In the genomic region with DNA sequence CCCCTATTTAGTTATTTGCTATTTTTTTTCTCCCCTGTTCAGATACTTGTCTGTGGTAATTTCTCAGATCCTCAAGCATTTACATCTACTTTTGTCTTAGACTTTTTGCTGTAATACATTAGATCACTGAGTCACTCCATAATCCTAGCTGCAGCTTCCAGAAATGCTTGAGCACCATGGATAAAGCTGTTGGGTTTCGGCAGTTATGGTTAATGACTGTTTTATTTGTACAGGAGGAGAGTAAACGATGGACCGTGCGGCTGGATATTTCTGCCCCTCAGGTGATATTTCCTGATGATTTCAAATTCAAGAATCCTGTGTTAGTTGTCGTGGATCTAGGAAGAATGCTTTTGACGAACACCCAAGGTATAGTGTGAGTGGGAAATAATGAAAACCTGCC, we compare ENCODE assay signal across 18 cellular contexts. TPM values are rescaled to one million over a fixed set of nuclear protein-coding genes. Genes with fewer than 3 reads are reported as not detected.
A peak's percentile ranks its signal among the peaks of the same experiment; 100 is the strongest.
DNase-seq lines count a peak whose midpoint lies in the region; ATAC-seq and TF ChIP-seq lines count a peak whose summit lies in the region.
"Had no signal": no experiment of that assay in that cellular context is flagged by ENCODE, and none has a peak within 500 bp of the region (broad histone marks: within the 10 kb centered on the region; RNA-seq: fewer than 3 reads in every experiment).

No MANE protein-coding gene starts in this region.

- TF ChIP-seq CTCF in Panc1 (IDR thresholded peaks at IDR 0.05) (no peak), mesothelial cell of epicardium (IDR thresholded peaks at IDR 0.05; ENCODE audit: unreplicated experiment) (no peak)

- H2BK5ac ChIP-seq in mesenchymal stem cell (ENCODE audit: low read depth, low read length, poor library complexity, severe bottlenecking): no peak overlapping the region

- peak overlapping the region; percentile 6 for H3K27ac Mint-ChIP-seq in mesothelial cell of epicardium
- H3K27ac Mint-ChIP-seq: B cell; H9; HFFc6; T-helper 1 cell treated with Interleukin-12 subunit alpha and Interleukin-12 subunit beta and Interleukin-4 antibody, amounts not matched to agents 30 μg/mL and 1 μg/mL, for 36 hours had no signal

- POLR2A ChIA-PET in Panc1 (lab: Charles Lee): interaction anchor here (0.7 kb wide), 2 partner anchors 124 to 505 kb away, joined by 8 to 9 read pairs; no protein-coding TSS in a partner anchor

- in situ Hi-C loops in Panc1 (cut with HindIII; ENCODE audit: low pct_unique_long_range_greater_than_20kb, low sequenced_read_pairs): no loop called here

- no peak overlapping the region for H3K4me3 ChIP-seq in Panc1 (ENCODE audit: low read depth in 2 of 2, low read length in 2 of 2)
- no peak overlapping the region for H3K4me3 ChIP-seq in aorta (ENCODE audit: low read length in 2 of 2)
- H3K4me3 ChIP-seq in mesenchymal stem cell (ENCODE audit: insufficient read depth in 1 of 2, low read depth in 1 of 2, low read length in 2 of 2): no peak overlapping the region
- H3K4me3 ChIP-seq: A549, GM23248 had no signal

- peaks cover 16% of the 10 kb centered on the region for H3K4me1 Mint-ChIP-seq in mesothelial cell of epicardium
- H3K4me1 Mint-ChIP-seq: B cell, CD14-positive monocyte had no signal

- peaks cover 14% of the 10 kb centered on the region for H3K36me3 ChIP-seq in Panc1 (ENCODE audit: control insufficient read depth, insufficient read depth, low read length)
- H3K36me3 ChIP-seq in aorta (ENCODE audit: control insufficient read depth in 1 of 2, insufficient read depth in 2 of 2, low read length in 1 of 2): peaks cover 10 to 12% of the 10 kb centered on the region in 2 donors
- H3K36me3 ChIP-seq in mesenchymal stem cell (ENCODE audit: control insufficient read depth in 1 of 2, insufficient read depth in 2 of 2, low read depth in 1 of 2, low read length in 2 of 2): peaks cover 44 to 90% of the 10 kb centered on the region in 2 experiments

- no peak overlapping the region for H2AFZ ChIP-seq in mesenchymal stem cell (ENCODE audit: low read depth, low read length)
- H2AFZ ChIP-seq: GM23248 had no signal

- no peak overlapping the region for H4K8ac ChIP-seq in mesenchymal stem cell (ENCODE audit: low read length)

- no peak overlapping the region for H3K14ac ChIP-seq in mesenchymal stem cell (ENCODE audit: low read length in 2 of 2)

- H2BK120ac ChIP-seq in mesenchymal stem cell (ENCODE audit: low read depth, low read length): no peak overlapping the region

- no peak overlapping the region for H3K4me2 ChIP-seq in mesenchymal stem cell (ENCODE audit: low read length, poor library complexity, severe bottlenecking)
- H3K4me2 ChIP-seq: A549 had no signal

- DNase-seq in NCI-H146 (lab: John Stamatoyannopoulos, UW) (peak; percentile 55), NCI-H526 treated with DMSO at 0.1 percent for 48 hours (lab: John Stamatoyannopoulos, UW) (peak; percentile 5), Panc1 (ENCODE audit: low read depth, low spot score) (no peak), mesothelial cell of epicardium (ENCODE audit: low spot score in 2 of 2, unreplicated experiment in 2 of 2) (no peak), aorta (no peak), mesenchymal stem cell (no peak), foreskin melanocyte (no peak)
- DNase-seq: DMS79 treated with DMSO at 0.1 percent for 48 hours, H9, HFFc6, NCI-H446 treated with DMSO at 0.1 percent for 48 hours, NCI-H774 had no signal

- intact Hi-C loops in Panc1 (cut with micrococcal nuclease; ENCODE audit: unreplicated experiment): no loop called here
- intact Hi-C loops in aorta (cut with DNase I): no loop called here

- no peaks in the 10 kb centered on the region for H3K27me3 Mint-ChIP-seq in mesothelial cell of epicardium (ENCODE audit: low read depth)
- H3K27me3 Mint-ChIP-seq: B cell had no signal

- ATAC-seq in Panc1 (peak; percentile 35; the same call in 1 of the 2 replicates), aorta (ENCODE audit: low FRiP score) (no peak)
- ATAC-seq: Right ventricle myocardium inferior had no signal

- H3K9me3 ChIP-seq in Panc1 (ENCODE audit: control insufficient read depth, insufficient read depth, low read depth, low read length) (no peaks in the 10 kb centered on the region), aorta (ENCODE audit: control insufficient read depth, low read length) (no peaks in the 10 kb centered on the region), mesenchymal stem cell (ENCODE audit: control insufficient read depth, low read length) (no peaks in the 10 kb centered on the region)
- H3K9me3 ChIP-seq: A549 had no signal

- no peak overlapping the region for H2BK12ac ChIP-seq in mesenchymal stem cell (ENCODE audit: low read length in 2 of 2)

- peak overlapping the region; percentile 35; the same call in 1 of the 2 replicates for H3K27ac ChIP-seq in Panc1 (ENCODE audit: low read length)
- no peak overlapping the region for H3K27ac ChIP-seq in aorta (ENCODE audit: low read depth in 1 of 2, low read length in 2 of 2)
- H3K27ac ChIP-seq in mesenchymal stem cell (ENCODE audit: low read length, poor library complexity, severe bottlenecking): no peak overlapping the region
- H3K27ac ChIP-seq: A549, GM23248 had no signal

- no peak overlapping the region for H3K18ac ChIP-seq in mesenchymal stem cell (ENCODE audit: low read depth in 1 of 2, low read length in 2 of 2)

- H3K4me1 ChIP-seq in Panc1 (ENCODE audit: control insufficient read depth, insufficient read depth, low read length): peaks cover 9% of the 10 kb centered on the region
- H3K4me1 ChIP-seq in aorta (ENCODE audit: control insufficient read depth in 1 of 2, insufficient read depth in 2 of 2, low read length in 2 of 2): no peaks in the 10 kb centered on the region
- H3K4me1 ChIP-seq in mesenchymal stem cell (ENCODE audit: control insufficient read depth, insufficient read depth, low read depth, low read length): no peaks in the 10 kb centered on the region

- H3K27me3 ChIP-seq in Panc1 (ENCODE audit: control insufficient read depth, insufficient read depth, low read length): no peaks in the 10 kb centered on the region
- H3K27me3 ChIP-seq in aorta (ENCODE audit: control insufficient read depth in 1 of 2, insufficient read depth in 2 of 2, low read length in 1 of 2): no peaks in the 10 kb centered on the region
- H3K27me3 ChIP-seq in mesenchymal stem cell (ENCODE audit: control insufficient read depth in 1 of 2, insufficient read depth in 1 of 2, low read length in 2 of 2): no peaks in the 10 kb centered on the region

- H3K79me1 ChIP-seq in mesenchymal stem cell (replicated peaks; ENCODE audit: low read length, poor library complexity, severe bottlenecking): peaks cover 4% of the 10 kb centered on the region

- no peak overlapping the region for H3K9ac ChIP-seq in mesenchymal stem cell (ENCODE audit: low read length)
- H3K9ac ChIP-seq: GM23248 had no signal

- BruUV-seq in Panc1 (replicated peaks; lab: Mats Ljungman, UMichigan): no TSS peak

- CTCF ChIA-PET in Panc1 (lab: Charles Lee): interaction anchor here (0.6 to 1.0 kb wide), 5 partner anchors 56 to 522 kb away, joined by 3 to 7 read pairs (median 3); no protein-coding TSS in a partner anchor

- H3K36me3 Mint-ChIP-seq in mesothelial cell of epicardium: peaks cover 48% of the 10 kb centered on the region

- no peak overlapping the region for H3K4ac ChIP-seq in mesenchymal stem cell (ENCODE audit: low read depth in 1 of 2, low read length in 2 of 2)

- no peak overlapping the region for H4K91ac ChIP-seq in mesenchymal stem cell (ENCODE audit: low read length)

- H3K9me3 Mint-ChIP-seq in mesothelial cell of epicardium: no peaks in the 10 kb centered on the region
- H3K9me3 Mint-ChIP-seq: H9; HFFc6; T-helper 1 cell treated with Interleukin-12 subunit alpha and Interleukin-12 subunit beta and Interleukin-4 antibody, amounts not matched to agents 30 μg/mL and 1 μg/mL, for 36 hours had no signal

- H2BK15ac ChIP-seq in mesenchymal stem cell (ENCODE audit: low read depth, poor library complexity, severe bottlenecking): no peak overlapping the region

- no peak overlapping the region for H3K4me3 Mint-ChIP-seq in mesothelial cell of epicardium
- H3K4me3 Mint-ChIP-seq: B cell; CD14-positive monocyte; H9; HFFc6; T-helper 1 cell treated with Interleukin-12 subunit alpha and Interleukin-12 subunit beta and Interleukin-4 antibody, amounts not matched to agents 30 μg/mL and 1 μg/mL, for 36 hours had no signal

- no peak overlapping the region for H2AK5ac ChIP-seq in mesenchymal stem cell (ENCODE audit: low read length, severe bottlenecking)

- no peak overlapping the region for H3K23ac ChIP-seq in mesenchymal stem cell (ENCODE audit: low read length in 2 of 2)

- 84 to 86% methylated on average over 6 of the region's 6 CpGs for WGBS in aorta, 2 donors
- 98% methylated on average over 6 of the region's 6 CpGs for WGBS in mesenchymal stem cell

RNA-seq across cellular contexts. Expression of a gene that starts 42.9 kb away (rescaled TPM):
- total RNA-seq in Panc1 (2021; ENCODE audit: unreplicated experiment): 33.1 TPM
- polyA plus RNA-seq in Panc1 (2012; ENCODE audit: insufficient read length): 16.3 TPM
- 71.6 to 77.8 TPM (median 77.4 TPM) in 3 replicates for total RNA-seq in mesothelial cell of epicardium
- 100 to 1,000 TPM in 1 of 2 donors, 10 to 100 TPM in 1; 94.2 to 134 TPM for total RNA-seq in aorta
- polyA plus RNA-seq in aorta: 10 to 100 TPM; 15.8 to 23.6 TPM
- polyA plus RNA-seq in mesenchymal stem cell (2013, experiment 1 of 2): 6.3 TPM
- polyA plus RNA-seq in mesenchymal stem cell (2013, experiment 2 of 2): 5.1 TPM

Comparison
In these comparisons a context has a peak if more than half of its experiments do, and no peak if none do; other contexts are left out.
1. DNase-seq: peak in NCI-H146 (single experiment) and NCI-H526 treated with DMSO at 0.1 percent for 48 hours (single experiment); none in Panc1 (single experiment), mesothelial cell of epicardium (0 of 2), aorta (0 of 2), mesenchymal stem cell (single experiment) and foreskin melanocyte (single experiment).